Comparison of ENCODE assay signal across 9 cellular contexts in genomic region chr14:55098561-55098898, GRCh38. TPM values are rescaled to one million over a fixed set of nuclear protein-coding genes. Genes with fewer than 3 reads are reported as not detected.
DNase-seq lines count a peak whose midpoint lies in the region; ATAC-seq, FAIRE-seq and TF ChIP-seq lines count a peak whose summit lies in the region.
"Had no signal": no experiment of that assay in that cellular context is flagged by ENCODE, and none has a peak within 500 bp of the region (broad histone marks: within the 10 kb centered on the region; RNA-seq: fewer than 3 reads in every experiment).

No MANE protein-coding gene starts in this region.

- H3K27me3 ChIP-seq in left lung (no peaks in the 10 kb centered on the region), transverse colon (no peaks in the 10 kb centered on the region)

- H3K9me3 ChIP-seq in left lung (no peaks in the 10 kb centered on the region), transverse colon (no peaks in the 10 kb centered on the region)

- TF ChIP-seq CTCF in activated CD8-positive, alpha-beta T cell treated with anti-CD3 and anti-CD28 coated beads for 36 hours (IDR thresholded peaks at IDR 0.05), result no peak
- no peak for TF ChIP-seq CTCF in left lung (IDR thresholded peaks at IDR 0.05)
- TF ChIP-seq CTCF in transverse colon (IDR thresholded peaks at IDR 0.05), result no peak

- CTCF ChIA-PET in activated naive CD4-positive, alpha-beta T cell treated with anti-CD3 and anti-CD28 coated beads for 36 hours (lab: Charles Lee), result interaction anchor here (0.8 to 1.5 kb wide), 5 partner anchors 8 to 62 kb away, joined by 3 to 6 read pairs (median 4); partner anchors contain the start of gene MAPK1IP1L
- CTCF ChIA-PET in activated CD8-positive, alpha-beta T cell treated with anti-CD3 and anti-CD28 coated beads for 36 hours (lab: Charles Lee), result interaction anchor here (0.6 to 1.8 kb wide), 5 partner anchors 9 to 172 kb away, joined by 3 to 7 read pairs (median 4); partner anchors contain the start of genes FBXO34 and MAPK1IP1L

- no peak for DNase-seq in activated naive CD4-positive, alpha-beta T cell treated with anti-CD3 and anti-CD28 coated beads for 36 hours
- no peak for DNase-seq in activated naive CD4-positive, alpha-beta T cell treated with anti-CD3 and anti-CD28 coated beads, Interleukin-2, amount 50 U/mL, for 16 hours
- no peak for DNase-seq in activated CD8-positive, alpha-beta T cell treated with anti-CD3 and anti-CD28 coated beads for 36 hours
- DNase-seq in left lung (no peak), transverse colon (no peak), H54 (ENCODE audit: insufficient read length, low spot score) (no peak), SW480 (ENCODE audit: low spot score) (no peak), epidermal melanocyte (ENCODE audit: insufficient read length, low spot score) (no peak)

- H3K4me1 ChIP-seq in left lung, result peaks cover 37 to 63% of the 10 kb centered on the region in 2 donors
- peaks cover 23 to 63% (median 31%) of the 10 kb centered on the region in 4 donors for H3K4me1 ChIP-seq in transverse colon

- TF ChIP-seq EP300 in transverse colon (IDR thresholded peaks at IDR 0.05; ENCODE audit: low read depth), result no peak

- H3K4me3 Mint-ChIP-seq in activated naive CD4-positive, alpha-beta T cell treated with anti-CD3 and anti-CD28 coated beads for 36 hours, result no peak overlapping the region
- H3K4me3 Mint-ChIP-seq in activated CD8-positive, alpha-beta T cell treated with anti-CD3 and anti-CD28 coated beads for 36 hours, result peak overlapping the region; percentile 0

- H3K27ac ChIP-seq in left lung (peak overlapping the region; percentile 69 to 78), transverse colon (peak overlapping the region; percentile 42 to 93 (median 60))

- intact Hi-C loops in activated naive CD4-positive, alpha-beta T cell treated with anti-CD3 and anti-CD28 coated beads for 36 hours (cut with micrococcal nuclease), result loop anchor here (1.0 to 5.0 kb wide), 5 partner anchors 26 to 484 kb away; partner anchors contain the start of genes KTN1, SOCS4 and WDHD1
- intact Hi-C loops in activated CD8-positive, alpha-beta T cell treated with anti-CD3 and anti-CD28 coated beads for 36 hours (cut with micrococcal nuclease), result no loop called here
- intact Hi-C loops in left lung (cut with DNase I), result loop anchor here in 1 of 2 donors (10.0 kb wide), 1 partner anchor 46 kb away; no protein-coding TSS in a partner anchor
- intact Hi-C loops in transverse colon (cut with DNase I; ENCODE audit: low total_unique reads), result no loop called here

- no peaks in the 10 kb centered on the region for H3K9me3 Mint-ChIP-seq in activated naive CD4-positive, alpha-beta T cell treated with anti-CD3 and anti-CD28 coated beads for 36 hours
- H3K9me3 Mint-ChIP-seq in activated CD8-positive, alpha-beta T cell treated with anti-CD3 and anti-CD28 coated beads for 36 hours, result no peaks in the 10 kb centered on the region

- no peak overlapping the region for H3K4me3 ChIP-seq in left lung
- H3K4me3 ChIP-seq in transverse colon, result no peak overlapping the region

- H3K4me1 Mint-ChIP-seq in activated naive CD4-positive, alpha-beta T cell treated with anti-CD3 and anti-CD28 coated beads for 36 hours (ENCODE audit: low read depth), result peaks cover 32% of the 10 kb centered on the region
- H3K4me1 Mint-ChIP-seq in activated CD8-positive, alpha-beta T cell treated with anti-CD3 and anti-CD28 coated beads for 36 hours (ENCODE audit: low read depth), result peaks cover 45% of the 10 kb centered on the region

- peak overlapping the region; percentile 64 for H3K27ac Mint-ChIP-seq in activated naive CD4-positive, alpha-beta T cell treated with anti-CD3 and anti-CD28 coated beads for 36 hours
- H3K27ac Mint-ChIP-seq in activated CD8-positive, alpha-beta T cell treated with anti-CD3 and anti-CD28 coated beads for 36 hours, result peak overlapping the region; percentile 70

- in situ Hi-C loops in transverse colon (cut with MboI; ENCODE audit: low pct_ligation_motif_present in 1 of 4, low pct_unique_long_range_greater_than_20kb in 1 of 4, low sequenced_read_pairs in 3 of 4), result loop anchor here in 1 of 4 donors (10.0 kb wide), 1 partner anchor 56 kb away; no protein-coding TSS in a partner anchor

- H3K36me3 ChIP-seq in left lung (no peaks in the 10 kb centered on the region), transverse colon (no peaks in the 10 kb centered on the region)

- TF ChIP-seq POLR2A in transverse colon (IDR thresholded peaks at IDR 0.05) (no peak), H54 (IDR thresholded peaks at IDR 0.05; ENCODE audit: low read depth, low read length) (no peak)

- no peak for FAIRE-seq in H54 (lab: Jason Lieb, UNC)
- FAIRE-seq: TTC549 had no signal

- no peaks in the 10 kb centered on the region for H3K27me3 Mint-ChIP-seq in activated naive CD4-positive, alpha-beta T cell treated with anti-CD3 and anti-CD28 coated beads for 36 hours (ENCODE audit: low read depth)
- no peaks in the 10 kb centered on the region for H3K27me3 Mint-ChIP-seq in activated CD8-positive, alpha-beta T cell treated with anti-CD3 and anti-CD28 coated beads for 36 hours

- POLR2A ChIA-PET in activated CD8-positive, alpha-beta T cell treated with anti-CD3 and anti-CD28 coated beads for 36 hours (lab: Charles Lee), result interaction anchor here (0.6 to 1.2 kb wide), 6 partner anchors 9 to 519 kb away, joined by 3 to 7 read pairs (median 4); partner anchors contain the start of genes SOCS4 and WDHD1

- WGBS in transverse colon (ENCODE audit: low coverage in 1 of 2), 2 donors, result 80 to 89% methylated on average over 1 of the region's 1 CpG

- H3K36me3 Mint-ChIP-seq in activated naive CD4-positive, alpha-beta T cell treated with anti-CD3 and anti-CD28 coated beads for 36 hours (ENCODE audit: low read depth), result no peaks in the 10 kb centered on the region
- H3K36me3 Mint-ChIP-seq in activated CD8-positive, alpha-beta T cell treated with anti-CD3 and anti-CD28 coated beads for 36 hours (ENCODE audit: low read depth), result peaks cover 3% of the 10 kb centered on the region

- no peak for ATAC-seq in activated CD8-positive, alpha-beta T cell treated with anti-CD3 and anti-CD28 coated beads for 36 hours
- ATAC-seq in left lung, result no peak

RNA-seq across cellular contexts. Expression of gene LGALS3, which starts 30.5 kb away (rescaled TPM):
- 1 to 10 TPM; 1.1 to 1.3 TPM for total RNA-seq in activated naive CD4-positive, alpha-beta T cell treated with anti-CD3 and anti-CD28 coated beads for 36 hours
- total RNA-seq in activated CD8-positive, alpha-beta T cell treated with anti-CD3 and anti-CD28 coated beads for 36 hours, result 1 to 10 TPM; 4.5 to 6.0 TPM
- total RNA-seq in left lung (100 to 1,000 TPM; 332 to 369 TPM), transverse colon (1,000 to 10,000 TPM in 3 of 4 donors, 100 to 1,000 TPM in 1; 388 to 2,805 (median 1,702) TPM)

RNA-seq across cellular contexts. Expression of gene MAPK1IP1L, which starts 47.1 kb away (rescaled TPM):
- 10 to 100 TPM; 78.2 to 83.4 TPM for total RNA-seq in activated naive CD4-positive, alpha-beta T cell treated with anti-CD3 and anti-CD28 coated beads for 36 hours
- total RNA-seq in activated CD8-positive, alpha-beta T cell treated with anti-CD3 and anti-CD28 coated beads for 36 hours, result 100 to 1,000 TPM in 1 of 2 experiments, 10 to 100 TPM in 1; 89.3 to 105 TPM
- total RNA-seq in left lung (10 to 100 TPM; 81.0 to 87.3 TPM), transverse colon (10 to 100 TPM; 50.2 to 96.9 (median 57.6) TPM)

Comparison
In these comparisons a context has a peak if more than half of its experiments do, and no peak if none do; other contexts are left out.
1. RNA of gene LGALS3, which starts 30.5 kb away (total RNA-seq): 388 to 2,805 TPM in transverse colon and 332 to 369 TPM in left lung; 4.5 to 6.0 TPM in activated CD8-positive, alpha-beta T cell treated with anti-CD3 and anti-CD28 coated beads for 36 hours and 1.1 to 1.3 TPM in activated naive CD4-positive, alpha-beta T cell treated with anti-CD3 and anti-CD28 coated beads for 36 hours; every median in the first group is over 10 times any median in the second.